In genomic region chr14:54364555-54365415, GRCh38 we compare ENCODE assay signal across 9 cellular contexts. TPM values are rescaled to one million over a fixed set of nuclear protein-coding genes. Genes with fewer than 3 reads are reported as not detected.
DNase-seq lines count a peak whose midpoint lies in the region; ATAC-seq, FAIRE-seq and TF ChIP-seq lines count a peak whose summit lies in the region.
"Had no signal": no experiment of that assay in that cellular context is flagged by ENCODE, and none has a peak within 500 bp of the region (broad histone marks: within the 10 kb centered on the region; RNA-seq: fewer than 3 reads in every experiment).

No MANE protein-coding gene starts in this region.

- no peaks in the 10 kb centered on the region for H3K4me1 Mint-ChIP-seq in MCF 10A (ENCODE audit: insufficient read depth, unreplicated experiment)
- H3K4me1 Mint-ChIP-seq in Calu3 (ENCODE audit: low read depth, unreplicated experiment): peaks cover 24% of the 10 kb centered on the region
- H3K4me1 Mint-ChIP-seq in activated CD8-positive, alpha-beta memory T cell treated with anti-CD3 and anti-CD28 coated beads, Interleukin-2, amount 10 ng/mL, durations not matched to agents 7 days and 5 days: peaks cover 4% of the 10 kb centered on the region

- no peaks in the 10 kb centered on the region for H3K9me3 Mint-ChIP-seq in MCF 10A (ENCODE audit: unreplicated experiment)
- no peaks in the 10 kb centered on the region for H3K9me3 Mint-ChIP-seq in Calu3 (ENCODE audit: low read depth, unreplicated experiment)
- H3K9me3 Mint-ChIP-seq in activated CD8-positive, alpha-beta memory T cell treated with anti-CD3 and anti-CD28 coated beads, Interleukin-2, amount 10 ng/mL, durations not matched to agents 7 days and 5 days (ENCODE audit: low read depth): no peaks in the 10 kb centered on the region
- H3K9me3 Mint-ChIP-seq: T-helper 1 cell treated with Interleukin-12 subunit alpha and Interleukin-12 subunit beta and Interleukin-4 antibody, amounts not matched to agents 30 μg/mL and 1 μg/mL, for 36 hours had no signal

- no peak overlapping the region for H3K4me3 ChIP-seq in HUES48 (ENCODE audit: low read depth, low read length)
- H3K4me3 ChIP-seq in stomach: no peak overlapping the region

- peak; percentile 81 for TF ChIP-seq EP300 in stomach (IDR thresholded peaks at IDR 0.05)

- H3K9ac ChIP-seq in HUES48 (ENCODE audit: low read depth, low read length): no peak overlapping the region; the same call in 1 of the 2 replicates

- H3K4me3 Mint-ChIP-seq in MCF 10A (ENCODE audit: unreplicated experiment) (no peak overlapping the region), Calu3 (ENCODE audit: low read depth, unreplicated experiment) (no peak overlapping the region)
- H3K4me3 Mint-ChIP-seq in activated CD8-positive, alpha-beta memory T cell treated with anti-CD3 and anti-CD28 coated beads, Interleukin-2, amount 10 ng/mL, durations not matched to agents 7 days and 5 days: no peak overlapping the region
- H3K4me3 Mint-ChIP-seq: T-helper 1 cell treated with Interleukin-12 subunit alpha and Interleukin-12 subunit beta and Interleukin-4 antibody, amounts not matched to agents 30 μg/mL and 1 μg/mL, for 36 hours had no signal

- CTCF ChIA-PET in MCF 10A (lab: Yijun Ruan, JAX) (interaction anchor here (0.8 to 2.3 kb wide), 2 partner anchors 55 to 126 kb away, joined by 3 to 9 read pairs; no protein-coding TSS in a partner anchor), Calu3 (lab: Charles Lee) (no interaction called here)
- CTCF ChIA-PET in activated CD8-positive, alpha-beta memory T cell treated with anti-CD3 and anti-CD28 coated beads, Interleukin-2, amount 10 ng/mL, durations not matched to agents 7 days and 5 days (lab: Charles Lee): no interaction called here

- H3K27ac ChIP-seq in HUES48 (ENCODE audit: low read depth, low read length): peak overlapping the region; percentile 36
- H3K27ac ChIP-seq in stomach: peak overlapping the region in 4 of 5 donors; percentile 13 to 71 (median 50)

- peaks cover 52% of the 10 kb centered on the region for H3K4me1 ChIP-seq in HUES48 (ENCODE audit: control insufficient read depth, insufficient read depth, low read length)
- H3K4me1 ChIP-seq in stomach: peaks cover 5 to 30% (median 19%) of the 10 kb centered on the region in 4 donors

- H3K27me3 ChIP-seq in HUES48 (ENCODE audit: control insufficient read depth, insufficient read depth, low read length) (peaks cover 8% of the 10 kb centered on the region), stomach (peaks cover 0 to 4% (median 0%) of the 10 kb centered on the region in 3 donors)

- H3K36me3 ChIP-seq in HUES48 (ENCODE audit: control insufficient read depth, insufficient read depth, low read length): no peaks in the 10 kb centered on the region
- H3K36me3 ChIP-seq in stomach: no peaks in the 10 kb centered on the region

- FAIRE-seq in H54 (lab: Jason Lieb, UNC): no peak

- intact Hi-C loops in MCF 10A (cut with micrococcal nuclease) (loop anchor here (5.0 kb wide), 1 partner anchor 443 kb away; no protein-coding TSS in a partner anchor), left ventricle myocardium superior (cut with micrococcal nuclease) (no loop called here), stomach (cut with DNase I; ENCODE audit: low total_unique reads) (no loop called here), Calu3 (cut with micrococcal nuclease; ENCODE audit: unreplicated experiment) (loop anchor here (5.0 kb wide), 1 partner anchor 123 kb away; the partner anchor contains the start of gene GMFB)

- peak; percentile 87 for ATAC-seq in left ventricle myocardium superior
- no peak for ATAC-seq in activated CD8-positive, alpha-beta memory T cell treated with anti-CD3 and anti-CD28 coated beads, Interleukin-2, amount 10 ng/mL, durations not matched to agents 7 days and 5 days
- ATAC-seq in GM19395 (IDR thresholded peaks at IDR 0.05; ENCODE audit: unreplicated experiment): no peak

- no peak for TF ChIP-seq POLR2A in stomach (IDR thresholded peaks at IDR 0.05)
- no peak for TF ChIP-seq POLR2A in H54 (IDR thresholded peaks at IDR 0.05; ENCODE audit: low read depth, low read length)

- TF ChIP-seq CTCF in MCF 10A (IDR thresholded peaks at IDR 0.05; ENCODE audit: unreplicated experiment): no peak
- TF ChIP-seq CTCF in stomach (IDR thresholded peaks at IDR 0.05): no peak
- no peak for TF ChIP-seq CTCF in Calu3 (IDR thresholded peaks at IDR 0.05; ENCODE audit: unreplicated experiment)

- BruUV-seq in MCF 10A (replicated peaks; lab: Mats Ljungman, UMichigan) (no TSS peak), Calu3 (replicated peaks; lab: Mats Ljungman, UMichigan) (no TSS peak)

- H3K9me3 ChIP-seq in HUES48 (ENCODE audit: control insufficient read depth, insufficient read depth, low read length) (no peaks in the 10 kb centered on the region), stomach (no peaks in the 10 kb centered on the region)

- WGBS in stomach, 5 donors: 32 to 51% (median 42%) methylated on average over 9 of the region's 9 CpGs

- DNase-seq in MCF 10A (ENCODE audit: unreplicated experiment): peak; percentile 75
- DNase-seq in left ventricle myocardium superior: peak; percentile 55
- no peak for DNase-seq in stomach
- DNase-seq in Calu3: no peak
- DNase-seq in activated CD8-positive, alpha-beta memory T cell treated with anti-CD3 and anti-CD28 coated beads, Interleukin-2, amount 10 ng/mL, durations not matched to agents 7 days and 5 days: no peak
- no peak for DNase-seq in H54 (ENCODE audit: insufficient read length, low spot score)

- H3K27ac Mint-ChIP-seq in MCF 10A (ENCODE audit: low read depth, unreplicated experiment) (no peak overlapping the region), Calu3 (ENCODE audit: unreplicated experiment) (no peak overlapping the region)
- H3K27ac Mint-ChIP-seq in activated CD8-positive, alpha-beta memory T cell treated with anti-CD3 and anti-CD28 coated beads, Interleukin-2, amount 10 ng/mL, durations not matched to agents 7 days and 5 days: no peak overlapping the region
- H3K27ac Mint-ChIP-seq: T-helper 1 cell treated with Interleukin-12 subunit alpha and Interleukin-12 subunit beta and Interleukin-4 antibody, amounts not matched to agents 30 μg/mL and 1 μg/mL, for 36 hours had no signal

- POLR2A ChIA-PET in MCF 10A (lab: Yijun Ruan, JAX): no interaction called here

- H3K36me3 Mint-ChIP-seq in MCF 10A (ENCODE audit: insufficient read depth, unreplicated experiment) (no peaks in the 10 kb centered on the region), Calu3 (ENCODE audit: insufficient read depth, unreplicated experiment) (no peaks in the 10 kb centered on the region)
- no peaks in the 10 kb centered on the region for H3K36me3 Mint-ChIP-seq in activated CD8-positive, alpha-beta memory T cell treated with anti-CD3 and anti-CD28 coated beads, Interleukin-2, amount 10 ng/mL, durations not matched to agents 7 days and 5 days

- peaks cover 6% of the 10 kb centered on the region for H3K27me3 Mint-ChIP-seq in MCF 10A (ENCODE audit: insufficient read depth, unreplicated experiment)
- H3K27me3 Mint-ChIP-seq in Calu3 (ENCODE audit: unreplicated experiment): peaks cover 13% of the 10 kb centered on the region
- peaks cover 35% of the 10 kb centered on the region for H3K27me3 Mint-ChIP-seq in activated CD8-positive, alpha-beta memory T cell treated with anti-CD3 and anti-CD28 coated beads, Interleukin-2, amount 10 ng/mL, durations not matched to agents 7 days and 5 days

RNA-seq across cellular contexts. Expression of gene CDKN3, which starts 32.0 kb away (rescaled TPM):
- total RNA-seq in MCF 10A (2022) (66.4 and 66.5 TPM in 2 replicates), left ventricle myocardium superior (5.5 TPM), stomach (1 to 10 TPM in 3 of 5 donors, not detected in 2; 1.8 to 7.0 (median 5.5) TPM), Calu3 (2022) (41.1 and 50.3 TPM in 2 replicates)
- 10 to 100 TPM in 2 of 3 donors, 1 to 10 TPM in 1; 3.7 to 20.8 (median 14.4) TPM for polyA plus RNA-seq in stomach
- 10 to 100 TPM; 82.6 to 96.0 TPM for total RNA-seq in activated CD8-positive, alpha-beta memory T cell treated with anti-CD3 and anti-CD28 coated beads, Interleukin-2, amount 10 ng/mL, durations not matched to agents 7 days and 5 days

Comparison
In these comparisons a context has a peak if more than half of its experiments do, and no peak if none do; other contexts are left out.
1. DNase-seq: peak in MCF 10A (single experiment) and left ventricle myocardium superior (single experiment); none in stomach (single experiment), Calu3 (single experiment), activated CD8-positive, alpha-beta memory T cell treated with anti-CD3 and anti-CD28 coated beads, Interleukin-2, amount 10 ng/mL, durations not matched to agents 7 days and 5 days (single experiment) and H54 (single experiment).
2. intact Hi-C loops: an anchor here in MCF 10A (5.0 kb wide) and Calu3 (5.0 kb wide); none called in left ventricle myocardium superior and stomach.